Comparison of ENCODE assay signal across 22 cellular contexts in the genomic region with DNA sequence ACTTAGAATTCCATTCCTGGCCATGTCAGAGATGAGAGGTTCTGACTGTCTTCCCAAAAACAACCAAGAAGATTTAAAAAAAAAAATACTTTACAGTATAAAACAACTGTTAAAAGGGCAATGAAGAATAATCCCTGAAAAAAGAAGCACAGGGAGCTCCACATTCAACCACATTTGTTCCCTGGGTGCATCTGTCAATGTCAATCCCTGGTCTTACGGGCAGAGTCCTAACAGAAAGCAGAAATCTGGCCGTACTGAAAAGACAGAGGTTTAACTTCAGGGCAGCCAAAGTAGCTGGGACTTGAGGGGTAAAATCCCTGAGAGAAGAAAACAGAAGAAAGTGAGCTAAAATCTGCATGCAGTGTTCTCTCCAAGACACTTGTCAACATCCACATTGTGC.
DNase-seq lines count a peak whose midpoint lies in the region; ATAC-seq and TF ChIP-seq lines count a peak whose summit lies in the region.
"Had no signal": no experiment of that assay in that cellular context is flagged by ENCODE, and none has a peak within 500 bp of the region (broad histone marks: within the 10 kb centered on the region; RNA-seq: fewer than 3 reads in every experiment).

No MANE protein-coding gene starts in this region.

- H3K27me3 Mint-ChIP-seq in central memory CD8-positive, alpha-beta T cell = no peaks in the 10 kb centered on the region
- no peaks in the 10 kb centered on the region for H3K27me3 Mint-ChIP-seq in nephron progenitor cell (ENCODE audit: low read depth, poor library complexity)

- peak overlapping the region; percentile 64 for H3K27ac Mint-ChIP-seq in central memory CD8-positive, alpha-beta T cell (ENCODE audit: low read depth)
- peak overlapping the region; percentile 87 for H3K27ac Mint-ChIP-seq in nephron progenitor cell

- peaks cover 63% of the 10 kb centered on the region for H3K4me1 Mint-ChIP-seq in central memory CD8-positive, alpha-beta T cell
- peaks cover 16% of the 10 kb centered on the region for H3K4me1 Mint-ChIP-seq in nephron progenitor cell

- H3K9me3 Mint-ChIP-seq in central memory CD8-positive, alpha-beta T cell = no peaks in the 10 kb centered on the region
- peaks cover 24% of the 10 kb centered on the region for H3K9me3 Mint-ChIP-seq in nephron progenitor cell

- H3K36me3 Mint-ChIP-seq in central memory CD8-positive, alpha-beta T cell (ENCODE audit: insufficient read depth) = peaks cover 30% of the 10 kb centered on the region
- H3K36me3 Mint-ChIP-seq in nephron progenitor cell (ENCODE audit: low read depth) = peaks cover 74% of the 10 kb centered on the region

- intact Hi-C loops in left ventricle myocardium superior (cut with micrococcal nuclease) (loop anchor here (5.0 kb wide), 1 partner anchor 85 kb away; no protein-coding TSS in a partner anchor), left cardiac atrium (cut with DNase I) (no loop called here)

- no peak for TF ChIP-seq CTCF in nephron progenitor cell (IDR thresholded peaks at IDR 0.05)

- H3K4me3 Mint-ChIP-seq in central memory CD8-positive, alpha-beta T cell = no peak overlapping the region
- no peak overlapping the region for H3K4me3 Mint-ChIP-seq in nephron progenitor cell

- DNase-seq in left ventricle myocardium superior = no peak
- no peak for DNase-seq in left cardiac atrium
- DNase-seq in central memory CD8-positive, alpha-beta T cell (ENCODE audit: low spot score in 2 of 2) = no peak
- no peak for DNase-seq in nephron progenitor cell
- DNase-seq in DMS153 (lab: John Stamatoyannopoulos, UW) = no peak
- no peak for DNase-seq in activated CD4-positive, CD25-positive, alpha-beta regulatory T cell treated with anti-CD3 and anti-CD28 coated beads, Interleukin-2, amount 50 U/mL, for 72 hours
- DNase-seq in stimulated activated CD4-positive, alpha-beta T cell treated with anti-CD3 and anti-CD28 coated beads, Interleukin-4, amount 100 ng/mL, for 4 hours = no peak
- no peak for DNase-seq in A172 (ENCODE audit: low spot score)
- DNase-seq: ACHN; activated CD4-positive, alpha-beta T cell treated with anti-CD3 and anti-CD28 coated beads, Interleukin-2, amount 50 U/mL, for 4 hours; activated CD8-positive, alpha-beta memory T cell treated with anti-CD3 and anti-CD28 coated beads, Interleukin-2, amount 50 U/mL, for 48 hours; activated gamma-delta T cell treated with Interleukin-2 at 50 U/mL for 16 hours; anterior cingulate cortex; effector CD4-positive, alpha-beta T cell; GM23248; mesendoderm; NCI-H2029; NCI-H446; T-helper 2 cell had no signal

- peak; percentile 50 for ATAC-seq in left ventricle myocardium superior
- no peak for ATAC-seq in left cardiac atrium
- ATAC-seq in central memory CD8-positive, alpha-beta T cell (replicated peaks; ENCODE audit: extremely low read depth, poor library complexity, severe bottlenecking) = no peak
- ATAC-seq: esophagus mucosa, gastroesophageal sphincter, Panc1 had no signal
